11 cellular contexts compared by ENCODE assay signal in genomic region chr20:51221791-51222408, GRCh38.
DNase-seq lines count a peak whose midpoint lies in the region; ATAC-seq and TF ChIP-seq lines count a peak whose summit lies in the region.
"Had no signal": no experiment of that assay in that cellular context is flagged by ENCODE, and none has a peak within 500 bp of the region (broad histone marks: within the 10 kb centered on the region; RNA-seq: fewer than 3 reads in every experiment).

No MANE protein-coding gene starts in this region.

- TF ChIP-seq CTCF in RWPE1 (conservative IDR thresholded peaks at IDR 0.05; ENCODE audit: low read depth) (no peak), fibroblast of the aortic adventitia (IDR thresholded peaks at IDR 0.05; ENCODE audit: insufficient read depth, low read length) (no peak), smooth muscle cell (IDR thresholded peaks at IDR 0.05; ENCODE audit: borderline replicate concordance, insufficient read depth, poor library complexity, severe bottlenecking) (no peak)

- H4K20me1 ChIP-seq in smooth muscle cell (ENCODE audit: low read depth) (no peaks in the 10 kb centered on the region), Karpas-422 (ENCODE audit: insufficient read depth, low read depth, low read length) (no peaks in the 10 kb centered on the region)
- H4K20me1 ChIP-seq: BLaER1 had no signal

- H3F3A ChIP-seq in smooth muscle cell (ENCODE audit: low read depth), result no peaks in the 10 kb centered on the region

- peak overlapping the region; percentile 78 for H3K4me2 ChIP-seq in smooth muscle cell
- no peak overlapping the region for H3K4me2 ChIP-seq in Karpas-422 (ENCODE audit: low read depth, low read length, poor library complexity, severe bottlenecking)
- H3K4me2 ChIP-seq: BLaER1 had no signal

- H2AFZ ChIP-seq in smooth muscle cell (ENCODE audit: low read depth) (peak overlapping the region; percentile 77), Karpas-422 (ENCODE audit: low read length) (no peak overlapping the region)

- CTCF ChIA-PET in RWPE1 (lab: Yijun Ruan, JAX), result interaction anchor here (2.2 kb wide), 1 partner anchor 10 kb away, joined by 11 read pairs; no protein-coding TSS in a partner anchor

- no peak for ATAC-seq in HG03095 (IDR thresholded peaks at IDR 0.05; ENCODE audit: unreplicated experiment)

- H3K9me3 ChIP-seq in smooth muscle cell (replicated peaks; ENCODE audit: low read depth), result peaks cover 3% of the 10 kb centered on the region
- no peaks in the 10 kb centered on the region for H3K9me3 ChIP-seq in Karpas-422 (ENCODE audit: low read length)

- H3K79me2 ChIP-seq in smooth muscle cell (ENCODE audit: low read depth) (no peaks in the 10 kb centered on the region), Karpas-422 (ENCODE audit: low read length) (no peaks in the 10 kb centered on the region)

- H3K9ac ChIP-seq in smooth muscle cell (ENCODE audit: low read depth) (peak overlapping the region; percentile 43), Karpas-422 (ENCODE audit: low read length) (no peak overlapping the region)
- H3K9ac ChIP-seq: BLaER1 had no signal

- no peak overlapping the region for H3K27ac ChIP-seq in RWPE1
- peak overlapping the region; percentile 47 for H3K27ac ChIP-seq in smooth muscle cell (ENCODE audit: low read depth)
- H3K27ac ChIP-seq in Karpas-422 (ENCODE audit: low read length), result no peak overlapping the region
- H3K27ac ChIP-seq: BLaER1, sigmoid colon had no signal

- DNase-seq in NCI-H345 (lab: John Stamatoyannopoulos, UW) (peak; percentile 31), NCI-H345 treated with DMSO at 0.1 percent for 48 hours (lab: John Stamatoyannopoulos, UW; ENCODE audit: unreplicated experiment) (no peak), RWPE1 (ENCODE audit: low spot score) (peak; percentile 50), fibroblast of the aortic adventitia (ENCODE audit: low read depth) (peak; percentile 60), smooth muscle cell (lab: John Stamatoyannopoulos, UW; ENCODE audit: unreplicated experiment) (no peak), Karpas-422 (no peak), NOMO-1 (lab: John Stamatoyannopoulos, UW; ENCODE audit: unreplicated experiment in 2 of 2) (no peak)
- DNase-seq: activated T-cell treated with anti-CD3 and anti-CD28 coated beads, Interleukin-2, amount 50 U/mL, for 24 hours; sigmoid colon had no signal

- peaks cover 9% of the 10 kb centered on the region for H3K4me1 ChIP-seq in smooth muscle cell (ENCODE audit: low read depth)
- H3K4me1 ChIP-seq in Karpas-422 (ENCODE audit: low read length), result peaks cover 2% of the 10 kb centered on the region; the same call in 1 of the 2 replicates
- H3K4me1 ChIP-seq: BLaER1, sigmoid colon had no signal

- POLR2A ChIA-PET in RWPE1 (lab: Yijun Ruan, JAX; ENCODE audit: low non-redundant PET), result no interaction called here

- H3K36me3 ChIP-seq in smooth muscle cell (ENCODE audit: low read depth) (no peaks in the 10 kb centered on the region), Karpas-422 (ENCODE audit: insufficient read depth, low read length) (no peaks in the 10 kb centered on the region)
- H3K36me3 ChIP-seq: BLaER1, sigmoid colon had no signal

- peak overlapping the region; percentile 13 for H3K4me3 ChIP-seq in fibroblast of the aortic adventitia (ENCODE audit: low read depth, low read length)
- H3K4me3 ChIP-seq in smooth muscle cell, result peak overlapping the region; percentile 33
- H3K4me3 ChIP-seq in Karpas-422 (ENCODE audit: low read length), result no peak overlapping the region
- H3K4me3 ChIP-seq: BLaER1, sigmoid colon had no signal

- no peaks in the 10 kb centered on the region for H3K27me3 ChIP-seq in smooth muscle cell (ENCODE audit: low read depth)
- H3K27me3 ChIP-seq in Karpas-422 (ENCODE audit: low read length), result no peaks in the 10 kb centered on the region

- no peaks in the 10 kb centered on the region for H3K9me2 ChIP-seq in Karpas-422 (replicated peaks; ENCODE audit: insufficient read depth, low read length)

- 26% methylated on average over 15 of the region's 15 CpGs for WGBS in smooth muscle cell (ENCODE audit: low lambda C conversion rate)

Comparison
In these comparisons a context has a peak if more than half of its experiments do, and no peak if none do; other contexts are left out.
1. DNase-seq: peak in NCI-H345 (single experiment), RWPE1 (single experiment) and fibroblast of the aortic adventitia (single experiment); none in NCI-H345 treated with DMSO at 0.1 percent for 48 hours (single experiment), smooth muscle cell (single experiment), Karpas-422 (single experiment) and NOMO-1 (0 of 2).